In genomic region chr4:55808187-55808586, GRCh38 we compare ENCODE assay signal across 16 cellular contexts. TPM values are rescaled to one million over a fixed set of nuclear protein-coding genes. Genes with fewer than 3 reads are reported as not detected.
DNase-seq lines count a peak whose midpoint lies in the region; ATAC-seq lines count a peak whose summit lies in the region.
"Had no signal": no experiment of that assay in that cellular context is flagged by ENCODE, and none has a peak within 500 bp of the region (broad histone marks: within the 10 kb centered on the region; RNA-seq: fewer than 3 reads in every experiment).

No MANE protein-coding gene starts in this region.

- H4K91ac ChIP-seq in trophoblast cell (ENCODE audit: low read depth, low read length): no peak overlapping the region

- H3K23ac ChIP-seq in trophoblast cell (ENCODE audit: low read length): peak overlapping the region; percentile 27

- H2AK5ac ChIP-seq in trophoblast cell (ENCODE audit: low read length): no peak overlapping the region

- no peaks in the 10 kb centered on the region for H3K79me2 ChIP-seq in trophoblast cell (ENCODE audit: control insufficient read depth, insufficient read depth, low read length, poor library complexity)

- no peak overlapping the region for H3K4ac ChIP-seq in trophoblast cell (ENCODE audit: low read depth, low read length)

- no peak overlapping the region for H3K18ac ChIP-seq in trophoblast cell (ENCODE audit: low read length)

- no peaks in the 10 kb centered on the region for H3K4me1 ChIP-seq in trophoblast cell (ENCODE audit: control insufficient read depth in 1 of 2, insufficient read depth in 2 of 2, low read length in 2 of 2)
- H3K4me1 ChIP-seq: Peyer's patch had no signal

- H4K8ac ChIP-seq in trophoblast cell (ENCODE audit: low read depth, low read length): no peak overlapping the region

- WGBS in trophoblast cell (ENCODE audit: extremely low coverage, insufficient coverage, insufficient read length): no CpG with 5 or more reads among the region's 2 CpGs

- H2BK120ac ChIP-seq in trophoblast cell (ENCODE audit: insufficient read depth, low read length, poor library complexity): no peak overlapping the region

- no peaks in the 10 kb centered on the region for H3K27me3 ChIP-seq in trophoblast cell (ENCODE audit: insufficient read depth, low read length)
- H3K27me3 ChIP-seq: Peyer's patch had no signal

- no peak overlapping the region for H3K14ac ChIP-seq in trophoblast cell (ENCODE audit: low read length)

- no peak overlapping the region for H2AFZ ChIP-seq in trophoblast cell (ENCODE audit: insufficient read depth, low read length, poor library complexity)

- DNase-seq in NCI-H748 (lab: John Stamatoyannopoulos, UW; ENCODE audit: unreplicated experiment): peak; percentile 54
- DNase-seq in NCI-H748 treated with DMSO at 0.1 percent for 48 hours (lab: John Stamatoyannopoulos, UW): no peak
- peak; percentile 2 for DNase-seq in NAMALWA (ENCODE audit: low spot score)
- DNase-seq in SW480 (ENCODE audit: low spot score): peak; percentile 16
- DNase-seq in trophoblast cell: no peak
- DNase-seq: IMR-90, NCI-H1105 treated with DMSO at 0.1 percent for 48 hours, NCI-H2029, NCI-H446, NCI-H82, Peyer's patch, SHP77, T-helper 17 cell had no signal

- H3K9ac ChIP-seq in trophoblast cell (ENCODE audit: low read length): no peak overlapping the region

- H3K4me3 ChIP-seq in trophoblast cell (ENCODE audit: low read depth, low read length): no peak overlapping the region
- H3K4me3 ChIP-seq: Peyer's patch had no signal

- H4K12ac ChIP-seq in trophoblast cell (ENCODE audit: low read depth, low read length): no peak overlapping the region

- H2BK12ac ChIP-seq in trophoblast cell (ENCODE audit: low read length): no peak overlapping the region

- no peaks in the 10 kb centered on the region for H3K79me1 ChIP-seq in trophoblast cell (ENCODE audit: low read length)

- H3K36me3 ChIP-seq in trophoblast cell (ENCODE audit: control insufficient read depth in 1 of 2, insufficient read depth in 2 of 2, low read length in 2 of 2): no peaks in the 10 kb centered on the region
- H3K36me3 ChIP-seq: Peyer's patch had no signal

- ATAC-seq in HG02840 (IDR thresholded peaks at IDR 0.05; ENCODE audit: low FRiP score, unreplicated experiment): no peak
- ATAC-seq in HG02642 (IDR thresholded peaks at IDR 0.05; ENCODE audit: poor library complexity, unreplicated experiment): no peak
- ATAC-seq: T-helper 17 cell had no signal

- H3K27ac ChIP-seq in trophoblast cell (ENCODE audit: low read depth, low read length): no peak overlapping the region
- H3K27ac ChIP-seq: Peyer's patch had no signal

- H2BK5ac ChIP-seq in trophoblast cell (ENCODE audit: low read depth, low read length, poor library complexity): no peak overlapping the region

- no peak overlapping the region for H3K4me2 ChIP-seq in trophoblast cell (ENCODE audit: low read length)

- no peaks in the 10 kb centered on the region for H3K9me3 ChIP-seq in trophoblast cell (ENCODE audit: insufficient read depth, low read depth, low read length)
- H3K9me3 ChIP-seq: Peyer's patch had no signal

RNA-seq across cellular contexts. Expression of gene EXOC1L, which starts 11.4 kb away (rescaled TPM):
- not detected in 2 replicates for polyA plus RNA-seq in trophoblast cell (2013)
- polyA plus RNA-seq: CD14-positive monocyte, IMR-90 had no signal

RNA-seq across cellular contexts. Expression of gene EXOC1, which starts 45.3 kb away (rescaled TPM):
- 19.2 and 20.4 TPM in 2 replicates for polyA plus RNA-seq in trophoblast cell (2013)

Comparison
In these comparisons a context has a peak if more than half of its experiments do, and no peak if none do; other contexts are left out.
1. DNase-seq: peak in NCI-H748 (single experiment), NAMALWA (single experiment) and SW480 (single experiment); none in NCI-H748 treated with DMSO at 0.1 percent for 48 hours (single experiment) and trophoblast cell (0 of 2).